In the genomic region with DNA sequence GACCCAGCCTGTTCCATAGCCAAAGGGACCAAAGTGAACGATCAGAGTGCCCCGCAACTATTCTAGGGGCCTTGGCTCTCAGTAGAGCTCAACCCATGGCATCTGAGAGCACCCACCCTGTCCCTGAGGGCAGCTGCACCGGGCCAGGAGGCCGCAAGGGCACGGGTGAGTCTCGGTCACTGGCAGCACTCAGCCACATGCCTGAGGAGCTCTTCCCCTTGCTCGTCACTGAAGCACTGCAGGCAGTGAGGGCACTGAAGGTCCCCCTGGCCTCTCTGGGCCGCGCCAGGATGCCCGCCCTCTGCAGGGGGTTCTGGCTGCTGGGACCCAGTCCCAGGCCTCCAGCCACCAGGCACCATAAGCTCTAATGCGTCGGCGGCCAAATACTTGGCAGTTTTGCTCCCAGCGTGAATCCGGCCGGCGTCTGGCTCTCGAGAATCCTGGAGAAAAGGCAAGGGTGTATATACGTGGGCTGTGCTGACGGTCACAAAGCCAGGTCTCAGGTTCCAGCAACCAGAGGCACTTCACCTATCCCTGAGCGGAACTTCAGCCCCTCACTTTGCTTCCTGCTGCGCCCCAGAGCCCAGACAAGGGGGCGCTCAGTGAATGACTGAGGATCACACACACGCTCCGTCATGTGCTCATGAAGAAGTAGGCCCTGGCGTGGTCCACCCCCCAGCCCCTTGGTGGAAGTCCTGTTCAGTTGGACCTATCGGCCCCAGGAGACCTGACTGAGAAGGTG, we compare ENCODE assay signal across 1 cellular context.
TF ChIP-seq lines count a peak whose summit lies in the region.

No MANE protein-coding gene starts in this region.

TF ChIP-seq in IMR-90, 13 proteins besides CTCF, POLR2A, EP300 and RAD21:
- no peak for TF ChIP-seq MXI1 (IDR thresholded peaks at IDR 0.05; ENCODE audit: borderline replicate concordance, low read depth, low read length)
- TF ChIP-seq MAFK (IDR thresholded peaks at IDR 0.05; ENCODE audit: low read depth, low read length) = no peak
- no peak for TF ChIP-seq ELK1 (IDR thresholded peaks at IDR 0.05; ENCODE audit: borderline replicate concordance, low read depth, low read length)
- no peak for TF ChIP-seq FOS (IDR thresholded peaks at IDR 0.05; ENCODE audit: low read depth, low read length)
- no peak for TF ChIP-seq NFE2L2 (IDR thresholded peaks at IDR 0.05; ENCODE audit: low read depth, low read length)
- no peak for TF ChIP-seq RCOR1 (IDR thresholded peaks at IDR 0.05; ENCODE audit: insufficient replicate concordance, low read length)
- no peak for TF ChIP-seq RFX5 (IDR thresholded peaks at IDR 0.05; ENCODE audit: low read depth, low read length)
- no peak for TF ChIP-seq MAZ (IDR thresholded peaks at IDR 0.05; ENCODE audit: borderline replicate concordance, low read depth, low read length)
- no peak for TF ChIP-seq SMC3 (IDR thresholded peaks at IDR 0.05; ENCODE audit: low read depth, low read length)
- TF ChIP-seq CHD1 (IDR thresholded peaks at IDR 0.05; ENCODE audit: low read depth, low read length) = no peak
- no peak for TF ChIP-seq CEBPB (IDR thresholded peaks at IDR 0.05; ENCODE audit: low read depth, low read length)
- TF ChIP-seq, protein P1, sequence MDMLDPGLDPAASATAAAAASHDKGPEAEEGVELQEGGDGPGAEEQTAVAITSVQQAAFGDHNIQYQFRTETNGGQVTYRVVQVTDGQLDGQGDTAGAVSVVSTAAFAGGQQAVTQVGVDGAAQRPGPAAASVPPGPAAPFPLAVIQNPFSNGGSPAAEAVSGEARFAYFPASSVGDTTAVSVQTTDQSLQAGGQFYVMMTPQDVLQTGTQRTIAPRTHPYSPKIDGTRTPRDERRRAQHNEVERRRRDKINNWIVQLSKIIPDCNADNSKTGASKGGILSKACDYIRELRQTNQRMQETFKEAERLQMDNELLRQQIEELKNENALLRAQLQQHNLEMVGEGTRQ (IDR thresholded peaks at IDR 0.05; ENCODE audit: low read depth, low read length) = no peak
- TF ChIP-seq BHLHE40 (IDR thresholded peaks at IDR 0.05; ENCODE audit: low read depth, low read length) = no peak
TF ChIP-seq in IMR-90: peak in this region for 0.
